In the genomic region with DNA sequence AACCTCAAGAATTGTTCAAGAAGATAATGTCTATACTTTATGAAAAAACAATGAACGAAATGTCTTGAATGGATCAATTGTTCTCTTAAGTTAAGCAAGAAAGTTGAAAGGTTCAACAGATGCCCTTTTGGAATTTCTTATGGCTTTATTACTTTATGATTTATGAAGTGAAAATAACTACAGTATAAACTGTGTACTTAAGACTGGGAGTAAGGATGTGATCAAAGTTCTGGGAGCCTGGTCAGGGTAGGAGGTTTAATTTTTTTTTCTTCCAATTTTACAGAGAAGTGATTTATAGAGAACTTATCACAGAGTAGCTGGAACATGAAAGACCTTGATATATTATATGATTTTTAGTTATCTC, we compare ENCODE assay signal across 22 cellular contexts.
"Had no signal": no experiment of that assay in that cellular context is flagged by ENCODE, and none has a peak within 500 bp of the region (broad histone marks: within the 10 kb centered on the region; RNA-seq: fewer than 3 reads in every experiment).

No MANE protein-coding gene starts in this region.

- H3K27ac ChIP-seq: dorsolateral prefrontal cortex, epithelial cell of prostate, gastrocnemius medialis, left lung, prostate gland, sigmoid colon, spleen, suprapubic skin had no signal

- H3K27me3 Mint-ChIP-seq: naive thymus-derived CD8-positive, alpha-beta T cell; stimulated activated naive CD8-positive, alpha-beta T cell treated with anti-CD3 and anti-CD28 coated beads, Interleukin-15, amount 100 ng/mL, for 72 hours had no signal

- H3K4me3 Mint-ChIP-seq: naive thymus-derived CD8-positive, alpha-beta T cell; neural crest cell; stimulated activated naive CD8-positive, alpha-beta T cell treated with anti-CD3 and anti-CD28 coated beads, Interleukin-15, amount 100 ng/mL, for 72 hours had no signal

- H3K4me3 ChIP-seq: dorsolateral prefrontal cortex, gastrocnemius medialis, left lung, prostate gland, sigmoid colon, spleen, suprapubic skin had no signal

- DNase-seq: dorsolateral prefrontal cortex; effector CD4-positive, alpha-beta T cell; foreskin fibroblast; gastrocnemius medialis; head of caudate nucleus; kidney; left lung; mesendoderm; midbrain; naive thymus-derived CD8-positive, alpha-beta T cell; right cardiac atrium; sigmoid colon; spleen; stimulated activated CD4-positive, alpha-beta T cell treated with anti-CD3 and anti-CD28 coated beads, Interleukin-4, amount 100 ng/mL, for 4 hours; stimulated activated naive CD4-positive, alpha-beta T cell; trophoblast cell had no signal

- ATAC-seq: esophagus mucosa; gastrocnemius medialis; left lung; naive thymus-derived CD8-positive, alpha-beta T cell; right cardiac atrium had no signal

- FAIRE-seq: kidney had no signal

- H3K4me1 ChIP-seq: gastrocnemius medialis, left lung, prostate gland, sigmoid colon, spleen, suprapubic skin had no signal

- H3K27ac Mint-ChIP-seq: naive thymus-derived CD8-positive, alpha-beta T cell; stimulated activated naive CD8-positive, alpha-beta T cell treated with anti-CD3 and anti-CD28 coated beads, Interleukin-15, amount 100 ng/mL, for 72 hours had no signal

- H3K4me1 Mint-ChIP-seq: neural crest cell had no signal

- H3K36me3 ChIP-seq: gastrocnemius medialis, left lung, prostate gland, sigmoid colon, spleen, suprapubic skin had no signal

- H3K9me3 ChIP-seq: gastrocnemius medialis, left lung, prostate gland, sigmoid colon, spleen, suprapubic skin had no signal

- H3K27me3 ChIP-seq: gastrocnemius medialis, left lung, sigmoid colon, spleen, suprapubic skin had no signal
